In genomic region chr2:205679410-205680009, GRCh38 we compare ENCODE assay signal across 15 cellular contexts. TPM values are rescaled to one million over a fixed set of nuclear protein-coding genes. Genes with fewer than 3 reads are reported as not detected.
DNase-seq lines count a peak whose midpoint lies in the region; ATAC-seq, FAIRE-seq and TF ChIP-seq lines count a peak whose summit lies in the region.
"Had no signal": no experiment of that assay in that cellular context is flagged by ENCODE, and none has a peak within 500 bp of the region (broad histone marks: within the 10 kb centered on the region; RNA-seq: fewer than 3 reads in every experiment).

No MANE protein-coding gene starts in this region.

- no peak overlapping the region for H3K4me3 ChIP-seq in bronchial epithelial cell (ENCODE audit: low read depth, low read length)
- H3K4me3 ChIP-seq in psoas muscle, result no peak overlapping the region
- H3K4me3 ChIP-seq in tibial artery, result no peak overlapping the region
- H3K4me3 ChIP-seq: ascending aorta, HAP-1, pancreas, right lobe of liver had no signal

- H3K36me3 ChIP-seq in bronchial epithelial cell (ENCODE audit: control insufficient read depth, insufficient read depth, low read length) (no peaks in the 10 kb centered on the region), psoas muscle (ENCODE audit: insufficient read depth in 1 of 2, low read depth in 1 of 2) (no peaks in the 10 kb centered on the region), tibial artery (no peaks in the 10 kb centered on the region)
- H3K36me3 ChIP-seq: ascending aorta, HAP-1, pancreas, right lobe of liver had no signal

- H3K4me1 ChIP-seq in psoas muscle, result no peaks in the 10 kb centered on the region
- H3K4me1 ChIP-seq in tibial artery, result peaks cover 0 to 25% (median 15%) of the 10 kb centered on the region in 4 donors

- DNase-seq in GM13977 (ENCODE audit: low spot score) (no peak), NCI-H226 (peak; percentile 22), bronchial epithelial cell (ENCODE audit: low read depth) (peak; percentile 85), kidney tubule cell (ENCODE audit: low spot score) (peak; percentile 80), pons (ENCODE audit: low spot score) (no peak), psoas muscle (no peak), T-helper 1 cell (no peak), tibial artery (no peak)
- DNase-seq: right lobe of liver, Right ventricle myocardium superior had no signal

- no peaks in the 10 kb centered on the region for H3K27me3 ChIP-seq in bronchial epithelial cell (ENCODE audit: control insufficient read depth, insufficient read depth, low read length)
- peaks cover 7 to 40% (median 8%) of the 10 kb centered on the region in 3 donors for H3K27me3 ChIP-seq in psoas muscle (ENCODE audit: insufficient read depth in 3 of 3, low read length in 2 of 3)
- peaks cover 0 to 15% of the 10 kb centered on the region in 2 donors for H3K27me3 ChIP-seq in tibial artery
- H3K27me3 ChIP-seq: ascending aorta had no signal

- ATAC-seq in psoas muscle, result no peak

- in situ Hi-C loops in GM13977 (cut with MboI; ENCODE audit: low pct_unique_long_range_greater_than_20kb, low sequenced_read_pairs, unreplicated experiment), result no loop called here

- peak; percentile 28 for FAIRE-seq in bronchial epithelial cell (lab: Jason Lieb, UNC)
- FAIRE-seq: frontal cortex, pancreas had no signal

- intact Hi-C loops in psoas muscle (cut with DNase I), result loop anchor here (5.0 to 10.0 kb wide), 5 partner anchors 805 to 1417 kb away; no protein-coding TSS in a partner anchor
- intact Hi-C loops in tibial artery (cut with DNase I; ENCODE audit: low total_unique reads), result loop anchor here (5.0 kb wide), 2 partner anchors 1352 to 1417 kb away; no protein-coding TSS in a partner anchor

- H3K9me3 ChIP-seq in psoas muscle (no peaks in the 10 kb centered on the region), tibial artery (no peaks in the 10 kb centered on the region)
- H3K9me3 ChIP-seq: ascending aorta, HAP-1, pancreas, right lobe of liver had no signal

- 80 to 83% (median 80%) methylated on average over 5 of the region's 5 CpGs for WGBS in psoas muscle, 3 donors

- H3K27ac ChIP-seq in psoas muscle (no peak overlapping the region), tibial artery (no peak overlapping the region)
- H3K27ac ChIP-seq: ascending aorta, C4-2B, pancreas, right lobe of liver had no signal

- TF ChIP-seq CTCF in GM13977 (IDR thresholded peaks at IDR 0.05; ENCODE audit: extremely low read depth, insufficient read depth, missing control alignments) (peak; percentile 11), bronchial epithelial cell (IDR thresholded peaks at IDR 0.05; ENCODE audit: insufficient read depth, low read length, severe bottlenecking) (no peak), psoas muscle (IDR thresholded peaks at IDR 0.05) (no peak), tibial artery (IDR thresholded peaks at IDR 0.05) (no peak)

RNA-seq across cellular contexts. Expression of gene NRP2, which starts 2.8 kb away (rescaled TPM):
- total RNA-seq in bronchial epithelial cell (12.8 and 21.3 TPM in 2 replicates), psoas muscle (1 to 10 TPM; 2.4 to 6.9 (median 5.9) TPM)
- polyA plus RNA-seq in psoas muscle, result 1 to 10 TPM in 1 of 3 donors, under 1 TPM in 2; 0.67 to 1.4 (median 0.77) TPM

Comparison
In these comparisons a context has a peak if more than half of its experiments do, and no peak if none do; other contexts are left out.
1. DNase-seq: peak in NCI-H226 (single experiment), bronchial epithelial cell (single experiment) and kidney tubule cell (single experiment); none in GM13977 (single experiment), pons (single experiment), psoas muscle (0 of 2), T-helper 1 cell (0 of 5) and tibial artery (0 of 2).